ENCODE assay signal across 9 cellular contexts in genomic region chrX:7083468-7084396, GRCh38.
DNase-seq lines count a peak whose midpoint lies in the region; ATAC-seq and TF ChIP-seq lines count a peak whose summit lies in the region.
"Had no signal": no experiment of that assay in that cellular context is flagged by ENCODE, and none has a peak within 500 bp of the region (broad histone marks: within the 10 kb centered on the region; RNA-seq: fewer than 3 reads in every experiment).

No MANE protein-coding gene starts in this region.

- no peak overlapping the region for H3K4me3 ChIP-seq in epithelial cell of esophagus (ENCODE audit: low read length)
- H3K4me3 ChIP-seq: ascending aorta had no signal

- DNase-seq in GF-D8 (lab: John Stamatoyannopoulos, UW): peak; percentile 71
- DNase-seq in LHCN-M2 (ENCODE audit: low read depth): peak; percentile 93
- peak; percentile 33 for DNase-seq in activated CD4-positive, alpha-beta T cell treated with anti-CD3 and anti-CD28 coated beads, Interleukin-2, amount 50 U/mL, for 1 hour
- peak; percentile 82 for DNase-seq in epithelial cell of esophagus (ENCODE audit: low read depth)
- DNase-seq in stimulated activated CD4-positive, alpha-beta T cell treated with anti-CD3 and anti-CD28 coated beads, Interleukin-1b, Interleukin-23, amount 100 ng/mL, for 48 hours: peak; percentile 62
- no peak for DNase-seq in D341Med (ENCODE audit: low spot score)
- DNase-seq in nucleus accumbens (lab: John Stamatoyannopoulos, UW): no peak

- no peak for TF ChIP-seq CTCF in epithelial cell of esophagus (IDR thresholded peaks at IDR 0.05; ENCODE audit: insufficient read depth, low read depth, low read length, missing control alignments)

- peak; percentile 71 for ATAC-seq in GM21786 (IDR thresholded peaks at IDR 0.05; ENCODE audit: unreplicated experiment)

Comparison
In these comparisons a context has a peak if more than half of its experiments do, and no peak if none do; other contexts are left out.
1. DNase-seq: peak in GF-D8 (single experiment), LHCN-M2 (single experiment), activated CD4-positive, alpha-beta T cell treated with anti-CD3 and anti-CD28 coated beads, Interleukin-2, amount 50 U/mL, for 1 hour (single experiment), epithelial cell of esophagus (single experiment) and stimulated activated CD4-positive, alpha-beta T cell treated with anti-CD3 and anti-CD28 coated beads, Interleukin-1b, Interleukin-23, amount 100 ng/mL, for 48 hours (single experiment); none in D341Med (single experiment) and nucleus accumbens (0 of 56).